In the genomic region with DNA sequence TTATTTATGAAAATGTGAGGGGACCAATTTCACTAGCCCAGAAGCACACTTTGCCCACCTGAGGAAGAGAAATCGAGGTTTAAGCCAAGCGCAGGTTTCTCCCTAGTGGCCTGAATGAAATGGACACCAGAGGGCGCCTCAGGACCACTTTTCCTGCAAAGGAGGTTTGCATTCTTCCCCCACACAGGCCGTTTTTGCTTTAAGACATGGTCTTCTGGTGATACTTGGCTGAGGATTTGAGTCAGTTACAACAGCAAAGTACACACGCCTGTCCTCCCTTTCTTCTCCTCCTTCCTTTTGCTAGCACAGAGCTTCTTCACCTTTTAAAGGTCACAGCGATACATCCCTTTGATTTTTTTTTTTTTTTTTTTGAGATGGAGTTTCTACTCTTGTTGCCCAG, we compare ENCODE assay signal across 8 cellular contexts. TPM values are rescaled to one million over a fixed set of nuclear protein-coding genes. Genes with fewer than 3 reads are reported as not detected.
DNase-seq lines count a peak whose midpoint lies in the region; ATAC-seq and TF ChIP-seq lines count a peak whose summit lies in the region.

No MANE protein-coding gene starts in this region.

- ATAC-seq in HG03159 (IDR thresholded peaks at IDR 0.05; ENCODE audit: unreplicated experiment) = no peak

- peak; percentile 92 for TF ChIP-seq CTCF in fibroblast of villous mesenchyme (IDR thresholded peaks at IDR 0.05; ENCODE audit: insufficient read depth, low read depth, low read length)

- no peak overlapping the region for H3K4me3 ChIP-seq in fibroblast of villous mesenchyme (ENCODE audit: low read depth, low read length)

- peak; percentile 39 for DNase-seq in DMS153 treated with DMSO at 0.1 percent for 48 hours (lab: John Stamatoyannopoulos, UW; ENCODE audit: unreplicated experiment)
- peak; percentile 59 to 78 for DNase-seq in Kasumi-1 (lab: John Stamatoyannopoulos, UW)
- DNase-seq in RKO (ENCODE audit: low spot score) = peak; percentile 69
- peak; percentile 65 to 70 for DNase-seq in activated T-helper 1 cell treated with anti-CD3 and anti-CD28 coated beads, Interleukin-2, amount 50 U/mL, for 16 hours (ENCODE audit: low read depth in 1 of 2, low spot score in 1 of 2)
- DNase-seq in fibroblast of villous mesenchyme (ENCODE audit: low read depth) = peak; percentile 82
- peak in 50 of 56 donors; percentile 10 to 92 (median 51) for DNase-seq in nucleus accumbens (lab: John Stamatoyannopoulos, UW)
- DNase-seq in superior temporal gyrus (ENCODE audit: extremely low spot score) = peak; percentile 95

RNA-seq across cellular contexts. Expression of gene PLA2G2E, which starts 5.4 kb away (rescaled TPM):
- total RNA-seq in fibroblast of villous mesenchyme = not detected in 2 replicates

RNA-seq across cellular contexts. Expression of gene OTUD3, which starts 35.9 kb away (rescaled TPM):
- total RNA-seq in fibroblast of villous mesenchyme = 3.5 and 13.4 TPM in 2 replicates

Comparison
In these comparisons a context has a peak if more than half of its experiments do, and no peak if none do; other contexts are left out.
1. DNase-seq: peak in every context shown above with its lines; median percentile 95 in superior temporal gyrus; 82 in fibroblast of villous mesenchyme; 69 in RKO; 68 in Kasumi-1; 68 in activated T-helper 1 cell treated with anti-CD3 and anti-CD28 coated beads, Interleukin-2, amount 50 U/mL, for 16 hours; 51 in nucleus accumbens; 39 in DMS153 treated with DMSO at 0.1 percent for 48 hours.